8 cellular contexts compared by ENCODE assay signal in genomic region chr21:43810505-43811261, GRCh38. TPM values are rescaled to one million over a fixed set of nuclear protein-coding genes. Genes with fewer than 3 reads are reported as not detected.
DNase-seq lines count a peak whose midpoint lies in the region; ATAC-seq and TF ChIP-seq lines count a peak whose summit lies in the region.

No MANE protein-coding gene starts in this region.

- peak overlapping the region; percentile 1 for H3K4me3 ChIP-seq in colonic mucosa
- no peak overlapping the region for H3K4me3 ChIP-seq in lower leg skin (ENCODE audit: low read depth, poor library complexity, severe bottlenecking)

- no peaks in the 10 kb centered on the region for H3K27me3 Mint-ChIP-seq in activated CD4-positive, alpha-beta T cell treated with anti-CD3 and anti-CD28 coated beads, Interleukin-2, amount 10 ng/mL, durations not matched to agents 7 days and 5 days

- POLR2A ChIA-PET in activated CD4-positive, alpha-beta T cell treated with anti-CD3 and anti-CD28 coated beads, Interleukin-2, amount 10 ng/mL, durations not matched to agents 7 days and 5 days (lab: Charles Lee): no interaction called here

- TF ChIP-seq CTCF in colonic mucosa (IDR thresholded peaks at IDR 0.05): peak; percentile 95
- peak in 1 of 3 donors; percentile 60 for TF ChIP-seq CTCF in lower leg skin (IDR thresholded peaks at IDR 0.05)

- WGBS in lower leg skin, 2 donors: 11 to 12% methylated on average over 22 to 23 of the region's 23 CpGs

- intact Hi-C loops in colonic mucosa (cut with DNase I) (loop anchor here (1.0 to 5.0 kb wide), 2 partner anchors 52 to 165 kb away; no protein-coding TSS in a partner anchor), lower leg skin (cut with DNase I; ENCODE audit: low total_unique reads) (no loop called here)

- H3K27ac Mint-ChIP-seq in activated CD4-positive, alpha-beta T cell treated with anti-CD3 and anti-CD28 coated beads, Interleukin-2, amount 10 ng/mL, durations not matched to agents 7 days and 5 days: peak overlapping the region; percentile 47

- no peaks in the 10 kb centered on the region for H3K27me3 ChIP-seq in colonic mucosa

- no peaks in the 10 kb centered on the region for H3K36me3 ChIP-seq in colonic mucosa

- H3K36me3 Mint-ChIP-seq in activated CD4-positive, alpha-beta T cell treated with anti-CD3 and anti-CD28 coated beads, Interleukin-2, amount 10 ng/mL, durations not matched to agents 7 days and 5 days (ENCODE audit: low read depth): peaks cover 3% of the 10 kb centered on the region

- DNase-seq in NCI-H187 (lab: John Stamatoyannopoulos, UW) (peak; percentile 26 to 49), NCI-H187 treated with DMSO at 0.1 percent for 48 hours (lab: John Stamatoyannopoulos, UW) (no peak), NCI-H526 (lab: John Stamatoyannopoulos, UW) (peak; percentile 63 to 90), colonic mucosa (peak; percentile 96), lower leg skin (ENCODE audit: low spot score in 2 of 2) (peak; percentile 83 to 97)
- DNase-seq in activated CD4-positive, alpha-beta T cell treated with anti-CD3 and anti-CD28 coated beads, Interleukin-2, amount 10 ng/mL, durations not matched to agents 7 days and 5 days: peak; percentile 92
- DNase-seq in stimulated activated CD4-positive, alpha-beta T cell treated with anti-CD3 and anti-CD28 coated beads, TNF-alpha, amount 100 ng/mL, for 24 hours (ENCODE audit: low read depth in 3 of 3): peak; percentile 79 to 93 (median 83)

- no peak overlapping the region for H3K27ac ChIP-seq in colonic mucosa

- H3K9ac ChIP-seq in colonic mucosa (ENCODE audit: low read depth in 2 of 2, low read length in 2 of 2): peak overlapping the region; percentile 35 to 56

- no peaks in the 10 kb centered on the region for H3K9me3 ChIP-seq in colonic mucosa

- peaks cover 6% of the 10 kb centered on the region for H3K4me1 ChIP-seq in colonic mucosa

- no peak overlapping the region for H3K4me3 Mint-ChIP-seq in activated CD4-positive, alpha-beta T cell treated with anti-CD3 and anti-CD28 coated beads, Interleukin-2, amount 10 ng/mL, durations not matched to agents 7 days and 5 days

- H3K9me3 Mint-ChIP-seq in activated CD4-positive, alpha-beta T cell treated with anti-CD3 and anti-CD28 coated beads, Interleukin-2, amount 10 ng/mL, durations not matched to agents 7 days and 5 days: no peaks in the 10 kb centered on the region

- CTCF ChIA-PET in activated CD4-positive, alpha-beta T cell treated with anti-CD3 and anti-CD28 coated beads, Interleukin-2, amount 10 ng/mL, durations not matched to agents 7 days and 5 days (lab: Charles Lee): interaction anchor here (0.6 to 4.1 kb wide), 10 partner anchors 14 to 205 kb away, joined by 3 to 13 read pairs (median 3); partner anchors contain the start of gene RRP1

- no peak for TF ChIP-seq POLR2A in lower leg skin (IDR thresholded peaks at IDR 0.05)

- peak; percentile 51 for ATAC-seq in HG03159 (IDR thresholded peaks at IDR 0.05; ENCODE audit: unreplicated experiment)

- peaks cover 17% of the 10 kb centered on the region for H3K4me1 Mint-ChIP-seq in activated CD4-positive, alpha-beta T cell treated with anti-CD3 and anti-CD28 coated beads, Interleukin-2, amount 10 ng/mL, durations not matched to agents 7 days and 5 days

RNA-seq across cellular contexts. Expression of gene RRP1, which starts 21.3 kb away (rescaled TPM):
- total RNA-seq in activated CD4-positive, alpha-beta T cell treated with anti-CD3 and anti-CD28 coated beads, Interleukin-2, amount 10 ng/mL, durations not matched to agents 7 days and 5 days: 10 to 100 TPM; 25.3 to 28.5 TPM
- total RNA-seq in colonic mucosa (10 to 100 TPM; 14.5 to 25.7 TPM), lower leg skin (10 to 100 TPM; 19.5 to 43.2 (median 25.5) TPM)

RNA-seq across cellular contexts. Expression of gene CSTB, which starts 34.6 kb away (rescaled TPM):
- 10 to 100 TPM; 44.4 to 48.7 TPM for total RNA-seq in activated CD4-positive, alpha-beta T cell treated with anti-CD3 and anti-CD28 coated beads, Interleukin-2, amount 10 ng/mL, durations not matched to agents 7 days and 5 days
- total RNA-seq in colonic mucosa: 10 to 100 TPM; 67.5 to 86.6 TPM
- 10 to 100 TPM; 11.0 to 29.3 (median 21.8) TPM for total RNA-seq in lower leg skin

RNA-seq across cellular contexts. Expression of gene AGPAT3, which starts 54.3 kb away (rescaled TPM):
- total RNA-seq in activated CD4-positive, alpha-beta T cell treated with anti-CD3 and anti-CD28 coated beads, Interleukin-2, amount 10 ng/mL, durations not matched to agents 7 days and 5 days: 10 to 100 TPM; 80.3 to 93.1 TPM
- total RNA-seq in colonic mucosa (100 to 1,000 TPM in 1 of 2 donors, 10 to 100 TPM in 1; 82.2 to 101 TPM), lower leg skin (10 to 100 TPM; 32.1 to 58.8 (median 48.7) TPM)
